ENCODE assay signal across 8 cellular contexts in genomic region chr19:58538257-58539168, GRCh38. TPM values are rescaled to one million over a fixed set of nuclear protein-coding genes. Genes with fewer than 3 reads are reported as not detected.
DNase-seq lines count a peak whose midpoint lies in the region; ATAC-seq and TF ChIP-seq lines count a peak whose summit lies in the region.

No MANE protein-coding gene starts in this region.

- no peaks in the 10 kb centered on the region for H3K36me3 ChIP-seq in hepatocyte (replicated peaks; ENCODE audit: insufficient read depth, low read depth)

- peak overlapping the region; percentile 36 for H3K4me3 ChIP-seq in hepatocyte
- H3K4me3 ChIP-seq in skin epidermis: peak overlapping the region; percentile 20 to 38 (median 32)

- H3K9me2 ChIP-seq in hepatocyte (replicated peaks; ENCODE audit: insufficient read depth): no peaks in the 10 kb centered on the region

- 2% methylated on average over 19 of the region's 55 CpGs for WGBS in hepatocyte (ENCODE audit: low lambda C conversion rate, missing lambda C conversion rate)

- peak overlapping the region; percentile 89 for H3K27ac ChIP-seq in hepatocyte
- peak overlapping the region in 13 of 21 experiments; percentile 18 to 85 (median 42) for H3K27ac ChIP-seq in skin epidermis

- peak; percentile 67 for DNase-seq in stimulated activated CD4-positive, alpha-beta T cell treated with anti-CD3 and anti-CD28 coated beads, Interleukin-15, amount 100 ng/mL, for 24 hours
- no peak for DNase-seq in stimulated activated CD4-positive, alpha-beta T cell treated with anti-CD3 and anti-CD28 coated beads, Interleukin-2, amount 100 ng/mL, for 48 hours
- DNase-seq in activated T-cell treated with anti-CD3 and anti-CD28 coated beads, Interleukin-2, amount 50 U/mL, for 48 hours: peak; percentile 56 to 65
- DNase-seq in hepatocyte (ENCODE audit: low spot score) (peak; percentile 83), EL (no peak)

- H4K20me1 ChIP-seq in hepatocyte (ENCODE audit: insufficient read depth, poor library complexity, severe bottlenecking): no peaks in the 10 kb centered on the region

- peaks cover 16% of the 10 kb centered on the region for H3K4me1 ChIP-seq in hepatocyte (ENCODE audit: insufficient read depth)

- ATAC-seq in GM21717 (IDR thresholded peaks at IDR 0.05; ENCODE audit: unreplicated experiment) (no peak), GM18867 (IDR thresholded peaks at IDR 0.05; ENCODE audit: unreplicated experiment) (no peak)

- no peaks in the 10 kb centered on the region for H3K79me2 ChIP-seq in hepatocyte

- no peak for TF ChIP-seq CTCF in hepatocyte (IDR thresholded peaks at IDR 0.05; ENCODE audit: poor library complexity)

- no peaks in the 10 kb centered on the region for H3K27me3 ChIP-seq in hepatocyte

- peak overlapping the region; percentile 78 for H3K4me2 ChIP-seq in hepatocyte

- no peaks in the 10 kb centered on the region for H3K9me3 ChIP-seq in hepatocyte (ENCODE audit: low read depth)

- H2AFZ ChIP-seq in hepatocyte: peak overlapping the region; percentile 87

RNA-seq across cellular contexts. Expression of gene TRIM28, which starts 5.4 kb away (rescaled TPM):
- 189 and 191 TPM in 2 replicates for total RNA-seq in hepatocyte
- 159 and 180 TPM in 2 replicates for polyA plus RNA-seq in hepatocyte

RNA-seq across cellular contexts. Expression of gene CHMP2A, which starts 16.4 kb away (rescaled TPM):
- 88.4 and 122 TPM in 2 replicates for total RNA-seq in hepatocyte
- 188 and 196 TPM in 2 replicates for polyA plus RNA-seq in hepatocyte

RNA-seq across cellular contexts. Expression of gene ZBTB45, which starts 18.9 kb away (rescaled TPM):
- total RNA-seq in hepatocyte: 3.3 and 5.4 TPM in 2 replicates
- polyA plus RNA-seq in hepatocyte: 18.5 and 21.6 TPM in 2 replicates

RNA-seq across cellular contexts. Expression of gene UBE2M, which starts 19.9 kb away (rescaled TPM):
- total RNA-seq in hepatocyte: 48.5 and 54.4 TPM in 2 replicates
- 111 TPM in 2 replicates for polyA plus RNA-seq in hepatocyte

RNA-seq across cellular contexts. Expression of gene SLC27A5, which starts 26.7 kb away (rescaled TPM):
- total RNA-seq in hepatocyte: 8.4 and 9.0 TPM in 2 replicates
- 13.8 and 19.1 TPM in 2 replicates for polyA plus RNA-seq in hepatocyte

Comparison
In these comparisons a context has a peak if more than half of its experiments do, and no peak if none do; other contexts are left out.
1. DNase-seq: peak in stimulated activated CD4-positive, alpha-beta T cell treated with anti-CD3 and anti-CD28 coated beads, Interleukin-15, amount 100 ng/mL, for 24 hours (single experiment), activated T-cell treated with anti-CD3 and anti-CD28 coated beads, Interleukin-2, amount 50 U/mL, for 48 hours (2 of 2) and hepatocyte (single experiment); none in stimulated activated CD4-positive, alpha-beta T cell treated with anti-CD3 and anti-CD28 coated beads, Interleukin-2, amount 100 ng/mL, for 48 hours (0 of 2) and EL (single experiment).